24 cellular contexts compared by ENCODE assay signal in genomic region chr1:195076682-195077081, GRCh38.
"Had no signal": no experiment of that assay in that cellular context is flagged by ENCODE, and none has a peak within 500 bp of the region (broad histone marks: within the 10 kb centered on the region; RNA-seq: fewer than 3 reads in every experiment).

No MANE protein-coding gene starts in this region.

- H3K9me3 ChIP-seq: colonic mucosa, esophagus squamous epithelium, gastrocnemius medialis, heart right ventricle, left lung, lower lobe of right lung, mucosa of descending colon had no signal

- DNase-seq: colonic mucosa; cortex of kidney; effector CD8-positive, alpha-beta T cell; effector memory CD8-positive, alpha-beta T cell; endodermal cell; erythroblast; esophagus squamous epithelium; foreskin fibroblast; foreskin melanocyte; gastrocnemius medialis; glutamatergic neuron; head of caudate nucleus; heart right ventricle; hippocampal formation; left cardiac atrium; left lung; left ventricle myocardium superior; lower lobe of right lung; mesenchymal stem cell; mucosa of descending colon; naive B cell had no signal

- H3K4me3 ChIP-seq: colonic mucosa, esophagus squamous epithelium, gastrocnemius medialis, heart right ventricle, left lung, lower lobe of right lung, mucosa of descending colon had no signal

- H3K4me1 ChIP-seq: colonic mucosa, esophagus squamous epithelium, gastrocnemius medialis, heart right ventricle, left lung, lower lobe of right lung had no signal

- FAIRE-seq: keratinocyte had no signal

- ATAC-seq: effector memory CD8-positive, alpha-beta T cell; esophagus mucosa; gastrocnemius medialis; heart right ventricle; left cardiac atrium; left lung; left ventricle myocardium superior; lower lobe of right lung; mucosa of descending colon had no signal

- H3K36me3 ChIP-seq: colonic mucosa, esophagus squamous epithelium, gastrocnemius medialis, heart right ventricle, left lung, lower lobe of right lung had no signal

- H3K27ac ChIP-seq: colonic mucosa, epithelial cell of prostate, esophagus squamous epithelium, gastrocnemius medialis, heart right ventricle, left lung, lower lobe of right lung had no signal

- H3K27me3 ChIP-seq: colonic mucosa, esophagus squamous epithelium, gastrocnemius medialis, heart right ventricle, left lung had no signal
